Comparison of ENCODE assay signal across 8 cellular contexts in the genomic region with DNA sequence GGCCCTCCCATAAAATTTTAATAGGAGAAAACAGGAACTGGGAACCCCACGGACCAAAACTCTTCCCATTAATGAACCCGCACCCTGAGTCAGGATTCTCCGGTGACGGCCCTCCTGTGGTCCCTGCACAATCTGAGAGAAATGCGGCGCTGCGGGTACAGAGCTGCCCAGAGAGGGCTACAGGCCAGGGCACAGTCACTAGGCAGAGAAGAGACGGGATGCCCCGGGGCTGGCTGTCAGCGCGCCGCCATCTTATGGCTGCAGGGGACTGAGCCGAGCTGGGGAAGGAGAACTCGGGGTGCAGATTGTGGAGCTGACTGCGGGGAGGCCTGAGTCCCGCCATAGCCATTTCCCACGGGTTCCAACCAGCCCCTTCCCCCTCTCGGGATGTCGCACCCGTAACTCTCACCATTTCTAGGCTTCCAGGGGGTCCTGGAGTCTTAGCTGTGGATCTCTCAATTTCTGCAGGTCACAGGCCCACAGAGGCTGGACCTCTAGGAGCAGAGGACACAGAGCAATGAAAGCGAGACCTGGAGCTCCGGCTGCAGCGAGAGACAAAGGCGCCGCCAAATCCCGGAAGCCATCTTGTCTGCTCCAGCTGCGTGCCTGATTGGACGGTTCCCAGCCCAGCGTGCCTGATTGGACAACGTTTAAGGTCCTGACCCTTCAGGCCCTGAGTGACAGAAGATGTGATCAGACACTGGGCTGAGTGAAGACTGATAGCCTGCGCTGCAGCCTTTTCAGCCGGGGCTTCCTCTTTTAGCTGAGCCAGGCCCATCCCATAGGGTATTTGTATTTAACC.
A peak's percentile ranks its signal among the peaks of the same experiment; 100 is the strongest.
DNase-seq lines count a peak whose midpoint lies in the region; ATAC-seq and TF ChIP-seq lines count a peak whose summit lies in the region.

A gene (minus strand): TSS at position 591 of the 802 bp plus-strand sequence. CDS start 179 bp downstream, at position 412.

- TF ChIP-seq CTCF in AG09309 (IDR thresholded peaks at IDR 0.05; ENCODE audit: control insufficient read depth, insufficient read depth, low read depth, low read length, missing control alignments) (peak; percentile 12), choroid plexus epithelial cell (conservative IDR thresholded peaks at IDR 0.05; ENCODE audit: low read depth, low read length) (no peak)

- ATAC-seq in GM19023 (IDR thresholded peaks at IDR 0.05; ENCODE audit: unreplicated experiment) (peak; percentile 95), HG03280 (IDR thresholded peaks at IDR 0.05; ENCODE audit: unreplicated experiment) (peak; percentile 98)

- DNase-seq in AG09309 (ENCODE audit: low read depth) (peak; percentile 65), NCI-H446 (lab: John Stamatoyannopoulos, UW) (peak; percentile 92 to 95), choroid plexus epithelial cell (ENCODE audit: low read depth) (peak; percentile 95), kidney tubule cell (ENCODE audit: low spot score) (peak; percentile 94)
- peak; percentile 74 for DNase-seq in activated CD4-positive, alpha-beta T cell treated with anti-CD3 and anti-CD28 coated beads for 24 hours (ENCODE audit: low read depth in 2 of 2)
- DNase-seq in stimulated activated CD4-positive, alpha-beta T cell treated with anti-CD3 and anti-CD28 coated beads, Interleukin-1b, Interleukin-23, amount 100 ng/mL, for 24 hours (ENCODE audit: low read depth in 4 of 4, low spot score in 1 of 4), result peak; percentile 55 to 80 (median 71)

- H3K4me3 ChIP-seq in AG09309 (ENCODE audit: control insufficient read depth, low read depth, low read length), result peak within 1 kb of the TSS; percentile 93
- peak within 1 kb of the TSS; percentile 86 for H3K4me3 ChIP-seq in choroid plexus epithelial cell (ENCODE audit: low read depth, low read length)

Comparison
In these comparisons a context has a peak if more than half of its experiments do, and no peak if none do; other contexts are left out.
1. Peak in every context shown above with its lines: DNase-seq, ATAC-seq and H3K4me3 ChIP-seq.